Comparison of ENCODE assay signal across 2 cellular contexts in genomic region chr6:149820506-149820905, GRCh38.
TF ChIP-seq lines count a peak whose summit lies in the region.

No MANE protein-coding gene starts in this region.

TF ChIP-seq in GM23338, 12 proteins besides CTCF, POLR2A, EP300 and RAD21 (continued from another document):
- no peak for TF ChIP-seq EZH2phosphoT487 (IDR thresholded peaks at IDR 0.05; ENCODE audit: unreplicated experiment)
- no peak for TF ChIP-seq ZNF331 (CRISPR knock-in tag; IDR thresholded peaks at IDR 0.05; ENCODE audit: low read depth)
- no peak for TF ChIP-seq STAT1 (IDR thresholded peaks at IDR 0.05; ENCODE audit: unreplicated experiment)
- no peak for TF ChIP-seq ETS1 (IDR thresholded peaks at IDR 0.05)
- TF ChIP-seq JUNB (IDR thresholded peaks at IDR 0.05; ENCODE audit: unreplicated experiment) = no peak
- no peak for TF ChIP-seq CREB1 (CRISPR knock-in tag; IDR thresholded peaks at IDR 0.05; ENCODE audit: low read depth)
- TF ChIP-seq ZNF114 (CRISPR knock-in tag; IDR thresholded peaks at IDR 0.05) = no peak
- TF ChIP-seq EZH2 (IDR thresholded peaks at IDR 0.05; ENCODE audit: low read depth, unreplicated experiment) = no peak
- TF ChIP-seq ZNF462 (CRISPR knock-in tag; IDR thresholded peaks at IDR 0.05) = no peak
TF ChIP-seq in GM23338: peak in this region for 0.

TF ChIP-seq in H1, 55 proteins besides CTCF, POLR2A, EP300 and RAD21:
- no peak for TF ChIP-seq SP4 (IDR thresholded peaks at IDR 0.05; ENCODE audit: low read length)
- TF ChIP-seq JUN (IDR thresholded peaks at IDR 0.05; ENCODE audit: low read depth, low read length) = no peak
- no peak for TF ChIP-seq E2F6 (IDR thresholded peaks at IDR 0.05)
- TF ChIP-seq PHF8 (conservative IDR thresholded peaks at IDR 0.05; ENCODE audit: low read depth, low read length) = no peak
- no peak for TF ChIP-seq BRCA1 (IDR thresholded peaks at IDR 0.05; ENCODE audit: low read depth, low read length)
- no peak for TF ChIP-seq ASH2L (IDR thresholded peaks at IDR 0.05; ENCODE audit: low read length)
- no peak for TF ChIP-seq CTBP2 (IDR thresholded peaks at IDR 0.05; ENCODE audit: borderline replicate concordance, insufficient read depth, insufficient read length, low read length)
- TF ChIP-seq, protein P1, sequence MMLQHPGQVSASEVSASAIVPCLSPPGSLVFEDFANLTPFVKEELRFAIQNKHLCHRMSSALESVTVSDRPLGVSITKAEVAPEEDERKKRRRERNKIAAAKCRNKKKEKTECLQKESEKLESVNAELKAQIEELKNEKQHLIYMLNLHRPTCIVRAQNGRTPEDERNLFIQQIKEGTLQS (IDR thresholded peaks at IDR 0.05; ENCODE audit: insufficient read depth, low read depth, low read length) = no peak
- TF ChIP-seq SUZ12 (IDR thresholded peaks at IDR 0.05; ENCODE audit: low read length) = no peak
- TF ChIP-seq SP2 (IDR thresholded peaks at IDR 0.05; ENCODE audit: low read length) = no peak
